ENCODE assay signal across 7 cellular contexts in the genomic region with DNA sequence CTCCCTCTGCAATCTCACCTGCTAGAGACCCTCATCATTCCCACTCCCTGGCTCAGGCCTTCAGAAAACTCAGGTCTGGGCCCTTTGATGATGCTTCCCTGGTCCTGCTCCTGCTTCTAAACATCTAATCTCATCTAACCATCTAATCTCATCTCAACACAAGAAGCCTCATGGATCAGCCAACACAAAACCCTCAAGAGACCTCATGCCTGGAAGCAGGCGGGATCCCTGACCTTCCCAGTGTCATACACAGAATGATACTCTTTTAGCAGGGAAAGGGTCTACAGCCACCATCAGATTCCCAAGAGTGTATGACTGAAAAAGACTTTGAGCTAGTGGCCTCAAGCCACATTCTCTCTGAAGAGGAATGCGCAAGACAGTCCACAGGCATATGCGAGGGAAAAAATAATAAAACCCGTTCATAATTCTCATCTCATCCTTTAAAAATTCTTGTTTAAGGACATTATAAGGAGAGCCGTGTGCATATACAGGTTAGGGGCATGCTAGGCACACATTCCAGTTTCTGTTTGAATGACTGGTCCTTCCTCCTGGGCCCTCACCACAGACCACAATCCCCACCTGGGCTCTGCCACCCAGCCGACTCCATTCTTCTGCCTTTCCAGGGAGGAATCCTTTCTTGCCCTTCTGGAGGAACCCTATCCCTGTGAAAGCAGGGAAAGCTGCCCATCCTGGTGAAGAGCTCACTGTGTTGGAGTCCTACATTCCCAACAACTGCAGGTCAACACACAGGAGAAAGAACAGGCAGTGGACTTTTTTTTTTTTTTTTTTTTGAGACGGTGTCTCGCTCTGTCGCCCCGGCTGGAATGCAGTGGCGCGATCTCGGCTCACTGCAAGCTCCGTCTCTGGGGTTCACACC. TPM values are rescaled to one million over a fixed set of nuclear protein-coding genes. Genes with fewer than 3 reads are reported as not detected.
DNase-seq lines count a peak whose midpoint lies in the region; ATAC-seq and TF ChIP-seq lines count a peak whose summit lies in the region.

No MANE protein-coding gene starts in this region.

- H2BK20ac ChIP-seq in H9 (ENCODE audit: low read depth, low read length, poor library complexity, severe bottlenecking), result no peak overlapping the region

- CTCF ChIA-PET in Panc1 (lab: Charles Lee), result interaction anchor here (1.2 kb wide), 1 partner anchor 48 kb away, joined by 12 read pairs; no protein-coding TSS in a partner anchor

- no peak overlapping the region for H3K56ac ChIP-seq in H9 (ENCODE audit: insufficient read length, low read depth, low read length)

- no peak overlapping the region for H2BK5ac ChIP-seq in H9 (ENCODE audit: insufficient read length, low read length)

- no peak overlapping the region for H3K4ac ChIP-seq in H9 (ENCODE audit: low read depth, low read length)

- H3K79me1 ChIP-seq in H9 (ENCODE audit: insufficient read depth, low read depth, low read length, poor library complexity, severe bottlenecking), result peaks cover 3% of the 10 kb centered on the region

- H3K79me2 ChIP-seq in H9 (ENCODE audit: insufficient read depth, low read length) (peaks cover 9% of the 10 kb centered on the region; the same call in 1 of the 2 replicates), fibroblast of lung (ENCODE audit: control insufficient read depth, insufficient read depth, low read length) (peaks cover 40% of the 10 kb centered on the region)

- H4K20me1 ChIP-seq in H9 (ENCODE audit: control insufficient read depth, insufficient read depth, insufficient read length), result no peaks in the 10 kb centered on the region
- H4K20me1 ChIP-seq in fibroblast of lung (ENCODE audit: control insufficient read depth, extremely low read depth, insufficient read depth, low read length), result no peaks in the 10 kb centered on the region

- H3K36me3 Mint-ChIP-seq in H9 (ENCODE audit: insufficient read depth in 1 of 3, low read depth in 3 of 3), result peaks cover 28 to 40% (median 39%) of the 10 kb centered on the region in 3 experiments

- no peaks in the 10 kb centered on the region for H3K27me3 ChIP-seq in H9 (ENCODE audit: insufficient read depth, low read length)
- H3K27me3 ChIP-seq in Panc1 (ENCODE audit: control insufficient read depth, insufficient read depth, low read length), result no peaks in the 10 kb centered on the region
- no peaks in the 10 kb centered on the region for H3K27me3 ChIP-seq in fibroblast of lung (ENCODE audit: control insufficient read depth, insufficient read depth, low read length)
- no peaks in the 10 kb centered on the region for H3K27me3 ChIP-seq in sigmoid colon

- H3K36me3 ChIP-seq in Panc1 (ENCODE audit: control insufficient read depth, insufficient read depth, low read length) (peaks cover 22% of the 10 kb centered on the region), fibroblast of lung (ENCODE audit: control insufficient read depth, insufficient read depth, low read length) (peaks cover 7% of the 10 kb centered on the region), sigmoid colon (peaks cover 16 to 35% (median 26%) of the 10 kb centered on the region in 4 donors)

- no peak overlapping the region for H2BK120ac ChIP-seq in H9 (ENCODE audit: low read depth, low read length, poor library complexity, severe bottlenecking)

- no peak overlapping the region for H2BK15ac ChIP-seq in H9 (ENCODE audit: low read depth, low read length)

- DNase-seq in H9, result no peak
- DNase-seq in Panc1 (ENCODE audit: low read depth, low spot score), result no peak
- DNase-seq in fibroblast of lung (ENCODE audit: low read depth in 2 of 2), result no peak
- DNase-seq in sigmoid colon, result no peak
- no peak for DNase-seq in AG08395 (ENCODE audit: low spot score)
- DNase-seq in NCI-H146 treated with DMSO at 0.1 percent for 48 hours (lab: John Stamatoyannopoulos, UW; ENCODE audit: unreplicated experiment), result no peak
- no peak for DNase-seq in SHP77 treated with DMSO at 0.1 percent for 48 hours (lab: John Stamatoyannopoulos, UW)

- H3K4me2 ChIP-seq in H9 (ENCODE audit: insufficient read depth, insufficient read length, low read length) (peak overlapping the region; percentile 83), fibroblast of lung (ENCODE audit: extremely low read depth, insufficient read depth, low read length) (peak overlapping the region; percentile 67)

- no peak overlapping the region for H4K8ac ChIP-seq in H9 (replicated peaks; ENCODE audit: insufficient read length, low read depth, low read length)

- TF ChIP-seq EP300 in sigmoid colon (IDR thresholded peaks at IDR 0.05), result no peak

- H3K27ac Mint-ChIP-seq in H9, result no peak overlapping the region

- H2AFZ ChIP-seq in H9 (ENCODE audit: low read length) (no peak overlapping the region), fibroblast of lung (ENCODE audit: low read length) (no peak overlapping the region)

- no peak overlapping the region for H2AK5ac ChIP-seq in H9 (ENCODE audit: insufficient read length, low read length)

- POLR2A ChIA-PET in Panc1 (lab: Charles Lee), result no interaction called here

- H3K27me3 Mint-ChIP-seq in H9 (ENCODE audit: low read depth), result no peaks in the 10 kb centered on the region

- no peaks in the 10 kb centered on the region; a peak in 1 of 5 replicates for H3K9me3 Mint-ChIP-seq in H9

- peaks cover 31 to 36% of the 10 kb centered on the region in 2 experiments for H3K4me1 Mint-ChIP-seq in H9

- TF ChIP-seq POLR2A in sigmoid colon (IDR thresholded peaks at IDR 0.05), result no peak

- peaks cover 13% of the 10 kb centered on the region for H3K23me2 ChIP-seq in H9 (ENCODE audit: insufficient read length, low read depth, low read length, poor library complexity, severe bottlenecking)

- peak overlapping the region; percentile 88 to 91 for H3K4me3 Mint-ChIP-seq in H9

- H3K4me1 ChIP-seq in H9 (ENCODE audit: insufficient read depth, low read length) (peaks cover 9% of the 10 kb centered on the region; the same call in 1 of the 2 replicates), Panc1 (ENCODE audit: control insufficient read depth, insufficient read depth, low read length) (peaks cover 22% of the 10 kb centered on the region), fibroblast of lung (ENCODE audit: control insufficient read depth, extremely low read depth, insufficient read depth, low read length) (peaks cover 7% of the 10 kb centered on the region), sigmoid colon (peaks cover 0 to 66% (median 48%) of the 10 kb centered on the region in 4 donors)

- H3T11ph ChIP-seq in H9 (ENCODE audit: low read length), result no peak overlapping the region

- no peak for ATAC-seq in Panc1

- H3K4me3 ChIP-seq in Panc1 (ENCODE audit: low read depth in 2 of 2, low read length in 2 of 2) (peak overlapping the region; percentile 75 to 89), fibroblast of lung (replicated peaks in 1 of 4; ENCODE audit: control extremely low read depth in 1 of 4, insufficient read depth in 1 of 4, low read depth in 3 of 4, low read length in 4 of 4) (peak overlapping the region in 2 of 4 experiments; percentile 39 to 41), sigmoid colon (peak overlapping the region; percentile 15 to 77 (median 58))

- WGBS in H9 (ENCODE audit: extremely low coverage, insufficient read length, low lambda C conversion rate), result no CpG with 5 or more reads among the region's 14 CpGs
- 70 to 79% methylated on average over 14 of the region's 14 CpGs for WGBS in sigmoid colon, 2 donors

- H3K9ac ChIP-seq in H9 (ENCODE audit: extremely low read depth, insufficient read length, low read length) (no peak overlapping the region), fibroblast of lung (ENCODE audit: insufficient read depth, low read length) (no peak overlapping the region)

- TF ChIP-seq CTCF in H9 (conservative IDR thresholded peaks at IDR 0.05), result no peak
- TF ChIP-seq CTCF in Panc1 (IDR thresholded peaks at IDR 0.05), result no peak
- TF ChIP-seq CTCF in fibroblast of lung (conservative IDR thresholded peaks at IDR 0.05 in 1 of 2, IDR thresholded peaks at IDR 0.05 in 1 of 2; ENCODE audit: low read depth in 1 of 2, low read length in 2 of 2), result no peak
- TF ChIP-seq CTCF in sigmoid colon (IDR thresholded peaks at IDR 0.05), result no peak

- no peak overlapping the region for H4K91ac ChIP-seq in H9 (ENCODE audit: insufficient read length, low read depth, low read length)

- H2BK12ac ChIP-seq in H9 (ENCODE audit: insufficient read length, low read depth, low read length), result no peak overlapping the region

- no peak overlapping the region for H4K5ac ChIP-seq in H9 (ENCODE audit: insufficient read length, low read depth, low read length)

- H3K18ac ChIP-seq in H9 (ENCODE audit: insufficient read length, low read depth, low read length), result no peak overlapping the region

- BruUV-seq in Panc1 (replicated peaks; lab: Mats Ljungman, UMichigan), result TSS peak; percentile 72

- no peak overlapping the region for H3K23ac ChIP-seq in H9 (ENCODE audit: insufficient read length, low read depth, low read length)

- in situ Hi-C loops in Panc1 (cut with HindIII; ENCODE audit: low pct_unique_long_range_greater_than_20kb, low sequenced_read_pairs), result no loop called here

- no peak overlapping the region for H3K14ac ChIP-seq in H9 (ENCODE audit: insufficient read depth, low read length)

- H3K27ac ChIP-seq in H9 (ENCODE audit: insufficient read length, low read depth, low read length), result no peak overlapping the region
- peak overlapping the region; percentile 53 for H3K27ac ChIP-seq in Panc1 (ENCODE audit: low read length)
- H3K27ac ChIP-seq in fibroblast of lung (ENCODE audit: insufficient read depth, low read length), result no peak overlapping the region
- peak overlapping the region in 3 of 4 donors; percentile 5 to 64 (median 58) for H3K27ac ChIP-seq in sigmoid colon

- no peaks in the 10 kb centered on the region for H3K9me3 ChIP-seq in H9 (ENCODE audit: control insufficient read depth, low read depth, low read length)
- no peaks in the 10 kb centered on the region for H3K9me3 ChIP-seq in Panc1 (ENCODE audit: control insufficient read depth, insufficient read depth, low read depth, low read length)
- H3K9me3 ChIP-seq in fibroblast of lung (ENCODE audit: control insufficient read depth, insufficient read depth, low read depth, low read length), result no peaks in the 10 kb centered on the region
- no peaks in the 10 kb centered on the region for H3K9me3 ChIP-seq in sigmoid colon

- intact Hi-C loops in Panc1 (cut with micrococcal nuclease; ENCODE audit: unreplicated experiment), result no loop called here
- intact Hi-C loops in sigmoid colon (cut with DNase I), result loop anchor here (5.0 kb wide), 1 partner anchor 226 kb away; no protein-coding TSS in a partner anchor

RNA-seq across cellular contexts. Expression of gene ZXDC, which starts 2.2 kb away (rescaled TPM):
- 26.9 and 28.3 TPM in 2 replicates for total RNA-seq in H9 (2021)
- 33.3 TPM for total RNA-seq in Panc1 (2021; ENCODE audit: unreplicated experiment)
- 23.0 TPM for polyA plus RNA-seq in Panc1 (2012; ENCODE audit: insufficient read length)
- total RNA-seq in fibroblast of lung, result 16.4 and 17.8 TPM in 2 replicates
- polyA plus RNA-seq in fibroblast of lung, result 5.9 and 6.2 TPM in 2 replicates
- polyA plus RNA-seq in fibroblast of lung (2012), result 6.3 and 7.1 TPM in 2 replicates
- polyA minus RNA-seq in fibroblast of lung (ENCODE audit: low replicate concordance), result 25.5 and 39.1 TPM in 2 replicates
- 10 to 100 TPM; 26.4 to 33.8 (median 28.9) TPM for total RNA-seq in sigmoid colon
- polyA plus RNA-seq in sigmoid colon, result 10 to 100 TPM in 1 of 3 donors, 1 to 10 TPM in 2; 5.5 to 14.4 (median 6.0) TPM

RNA-seq across cellular contexts. Expression of gene UROC1, which starts 44.0 kb away (rescaled TPM):
- total RNA-seq in H9 (2021), result not detected in 2 replicates
- total RNA-seq in Panc1 (2021; ENCODE audit: unreplicated experiment), result not detected
- not detected for polyA plus RNA-seq in Panc1 (2012; ENCODE audit: insufficient read length)
- not detected in 2 replicates for total RNA-seq in fibroblast of lung
- not detected in 2 replicates for polyA plus RNA-seq in fibroblast of lung
- polyA plus RNA-seq in fibroblast of lung (2012), result not detected in 2 replicates
- not detected in 2 replicates for polyA minus RNA-seq in fibroblast of lung (ENCODE audit: low replicate concordance)
- total RNA-seq in sigmoid colon, result not detected
- under 1 TPM in 1 of 3 donors, not detected in 2; 0.03 TPM for polyA plus RNA-seq in sigmoid colon

RNA-seq across cellular contexts. Expression of gene CHST13, which starts 50.4 kb away (rescaled TPM):
- 0.85 and 0.99 TPM in 2 replicates for total RNA-seq in H9 (2021)
- total RNA-seq in Panc1 (2021; ENCODE audit: unreplicated experiment), result 0.64 TPM
- 2.2 TPM for polyA plus RNA-seq in Panc1 (2012; ENCODE audit: insufficient read length)
- total RNA-seq in fibroblast of lung, result under 0.01 TPM in 2 replicates
- not detected in 2 replicates for polyA plus RNA-seq in fibroblast of lung
- 0.06 TPM in 1 of 2 replicates, not detected in the other for polyA plus RNA-seq in fibroblast of lung (2012)
- polyA minus RNA-seq in fibroblast of lung (ENCODE audit: low replicate concordance), result not detected in 2 replicates
- total RNA-seq in sigmoid colon, result under 1 TPM in 1 of 4 donors, not detected in 3; 0.66 TPM
- under 1 TPM; 0.25 to 0.60 (median 0.46) TPM for polyA plus RNA-seq in sigmoid colon

Comparison
In these comparisons a context has a peak if more than half of its experiments do, and no peak if none do; other contexts are left out.
1. H3K27ac ChIP-seq: peak in Panc1 (single experiment) and sigmoid colon (3 of 4); none in H9 (single experiment) and fibroblast of lung (single experiment).